8 cellular contexts compared by ENCODE assay signal in the genomic region with DNA sequence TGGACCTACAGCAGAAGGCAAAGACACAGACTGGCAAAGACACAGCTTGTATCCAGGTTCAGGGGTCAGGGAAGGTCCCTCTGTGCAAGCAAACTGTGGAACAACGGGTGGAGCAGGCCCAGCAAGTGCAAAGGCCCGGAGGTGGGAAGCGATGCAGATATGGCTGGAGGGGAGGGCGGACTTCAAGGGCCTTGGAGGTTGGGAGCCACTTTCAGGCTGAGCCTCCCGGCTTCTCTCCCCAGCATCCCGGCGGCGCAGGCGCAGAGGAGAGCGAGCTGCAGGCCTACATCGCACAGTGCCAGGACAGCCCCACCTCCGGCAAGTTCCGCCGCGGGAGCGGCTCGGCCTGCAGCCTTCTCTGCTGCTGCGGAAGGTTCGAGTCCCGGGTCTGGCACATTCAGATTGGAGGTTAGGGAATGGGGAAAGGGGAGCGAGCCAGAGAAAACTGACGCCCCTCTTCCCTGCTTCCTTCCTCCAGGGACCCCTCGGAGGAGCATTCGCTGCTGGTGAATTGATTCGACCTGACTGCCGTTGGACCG. TPM values are rescaled to one million over a fixed set of nuclear protein-coding genes. Genes with fewer than 3 reads are reported as not detected.
DNase-seq lines count a peak whose midpoint lies in the region; ATAC-seq, FAIRE-seq and TF ChIP-seq lines count a peak whose summit lies in the region.

No MANE protein-coding gene starts in this region.

- peaks cover 13 to 70% (median 43%) of the 10 kb centered on the region in 6 donors for H3K4me1 ChIP-seq in spleen

- no peaks in the 10 kb centered on the region for H3K27me3 Mint-ChIP-seq in IgD-negative memory B cell

- no peak for FAIRE-seq in bronchial epithelial cell (lab: Jason Lieb, UNC)

- H3K36me3 ChIP-seq in bronchial epithelial cell (ENCODE audit: control insufficient read depth, insufficient read depth, low read length) (peaks cover 7% of the 10 kb centered on the region), kidney epithelial cell (ENCODE audit: control insufficient read depth, insufficient read depth, low read length) (no peaks in the 10 kb centered on the region), spleen (peaks cover 0 to 67% (median 31%) of the 10 kb centered on the region in 6 donors)

- TF ChIP-seq CTCF in 22Rv1 (IDR thresholded peaks at IDR 0.05), result no peak
- no peak for TF ChIP-seq CTCF in bronchial epithelial cell (IDR thresholded peaks at IDR 0.05; ENCODE audit: insufficient read depth, low read length, severe bottlenecking)
- no peak for TF ChIP-seq CTCF in kidney epithelial cell (IDR thresholded peaks at IDR 0.05; ENCODE audit: insufficient read depth, low read length, poor library complexity, severe bottlenecking)
- no peak for TF ChIP-seq CTCF in spleen (IDR thresholded peaks at IDR 0.05 in 8 of 11, conservative IDR thresholded peaks at IDR 0.05 in 3 of 11)

- DNase-seq in bronchial epithelial cell (ENCODE audit: low read depth) (peak; percentile 28), kidney epithelial cell (ENCODE audit: low read depth) (no peak), spleen (peak; percentile 84), LoVo (ENCODE audit: low spot score) (no peak), dedifferentiated amniotic fluid mesenchymal stem cell (ENCODE audit: extremely low spot score) (no peak)

- H3K27ac ChIP-seq in 22Rv1 (peak overlapping the region; percentile 83), spleen (peak overlapping the region; percentile 63 to 93 (median 88))

- peak overlapping the region; percentile 99 for H3K4me3 ChIP-seq in bronchial epithelial cell (ENCODE audit: low read depth, low read length)
- H3K4me3 ChIP-seq in kidney epithelial cell (ENCODE audit: low read depth, low read length), result peak overlapping the region; percentile 83
- H3K4me3 ChIP-seq in spleen, result peak overlapping the region; percentile 71 to 93 (median 86)

- peak overlapping the region; percentile 75 to 100 (median 96) for H3K4me3 Mint-ChIP-seq in IgD-negative memory B cell

- intact Hi-C loops in spleen (cut with DNase I; ENCODE audit: low total_unique reads), result no loop called here

- no peaks in the 10 kb centered on the region for H3K9me3 Mint-ChIP-seq in IgD-negative memory B cell

- no peaks in the 10 kb centered on the region for H3K9me3 ChIP-seq in spleen

- peaks cover 13 to 28% (median 13%) of the 10 kb centered on the region in 3 donors for H3K4me1 Mint-ChIP-seq in IgD-negative memory B cell

- 46 to 59% (median 49%) methylated on average over 18 to 27 of the region's 27 CpGs for WGBS in spleen, 5 donors

- no peak for TF ChIP-seq POLR2A in spleen (IDR thresholded peaks at IDR 0.05)

- H3K36me3 Mint-ChIP-seq in IgD-negative memory B cell, result no peaks in the 10 kb centered on the region

- no peaks in the 10 kb centered on the region for H3K27me3 ChIP-seq in bronchial epithelial cell (ENCODE audit: control insufficient read depth, insufficient read depth, low read length)
- H3K27me3 ChIP-seq in kidney epithelial cell (ENCODE audit: control insufficient read depth, insufficient read depth, low read length), result no peaks in the 10 kb centered on the region
- no peaks in the 10 kb centered on the region for H3K27me3 ChIP-seq in spleen (replicated peaks in 1 of 7)

- peak overlapping the region in 1 of 3 donors; percentile 94 for H3K27ac Mint-ChIP-seq in IgD-negative memory B cell

- ATAC-seq in HG02763 (IDR thresholded peaks at IDR 0.05; ENCODE audit: unreplicated experiment), result no peak

RNA-seq across cellular contexts. Expression of a gene that starts 2.2 kb away (rescaled TPM):
- polyA plus RNA-seq in IgD-negative memory B cell (12.5 TPM), spleen (100 to 1,000 TPM in 2 of 3 donors, 10 to 100 TPM in 1; 51.0 to 142 (median 130) TPM)
- total RNA-seq in bronchial epithelial cell (35.6 and 40.8 TPM in 2 replicates), kidney epithelial cell (134 and 163 TPM in 2 replicates), spleen (100 to 1,000 TPM; 125 to 225 (median 151) TPM)

RNA-seq across cellular contexts. Expression of a gene that starts 10.9 kb away (rescaled TPM):
- 5.2 TPM for polyA plus RNA-seq in IgD-negative memory B cell
- 3.7 and 3.8 TPM in 2 replicates for total RNA-seq in bronchial epithelial cell
- 13.7 and 15.3 TPM in 2 replicates for total RNA-seq in kidney epithelial cell
- total RNA-seq in spleen, result 100 to 1,000 TPM in 6 of 7 donors, 10 to 100 TPM in 1; 76.9 to 166 (median 131) TPM
- polyA plus RNA-seq in spleen, result 100 to 1,000 TPM in 1 of 3 donors, 10 to 100 TPM in 2; 25.1 to 106 (median 68.5) TPM

RNA-seq across cellular contexts. Expression of a gene that starts 17.4 kb away (rescaled TPM):
- polyA plus RNA-seq in IgD-negative memory B cell (1.3 TPM), spleen (10 to 100 TPM; 23.8 to 44.6 (median 30.6) TPM)
- total RNA-seq in bronchial epithelial cell (3.5 and 3.9 TPM in 2 replicates), kidney epithelial cell (67.4 and 76.1 TPM in 2 replicates), spleen (10 to 100 TPM; 22.8 to 50.5 (median 43.6) TPM)

RNA-seq across cellular contexts. Expression of a gene that starts 44.5 kb away (rescaled TPM):
- 2.8 TPM for polyA plus RNA-seq in IgD-negative memory B cell
- total RNA-seq in bronchial epithelial cell, result 2.1 and 3.8 TPM in 2 replicates
- total RNA-seq in kidney epithelial cell, result 5.5 and 8.9 TPM in 2 replicates
- total RNA-seq in spleen, result 1 to 10 TPM; 2.3 to 9.6 (median 5.2) TPM
- polyA plus RNA-seq in spleen, result 1 to 10 TPM; 3.4 to 7.8 (median 4.0) TPM

Comparison
In these comparisons a context has a peak if more than half of its experiments do, and no peak if none do; other contexts are left out.
1. DNase-seq: peak in bronchial epithelial cell (single experiment) and spleen (single experiment); none in kidney epithelial cell (single experiment), LoVo (single experiment) and dedifferentiated amniotic fluid mesenchymal stem cell (single experiment).
2. Peak in every context shown above with its lines, with median percentiles within 50 percentile points of each other: H3K4me3 ChIP-seq.